ENCODE assay signal across 1 cellular context in the genomic region with DNA sequence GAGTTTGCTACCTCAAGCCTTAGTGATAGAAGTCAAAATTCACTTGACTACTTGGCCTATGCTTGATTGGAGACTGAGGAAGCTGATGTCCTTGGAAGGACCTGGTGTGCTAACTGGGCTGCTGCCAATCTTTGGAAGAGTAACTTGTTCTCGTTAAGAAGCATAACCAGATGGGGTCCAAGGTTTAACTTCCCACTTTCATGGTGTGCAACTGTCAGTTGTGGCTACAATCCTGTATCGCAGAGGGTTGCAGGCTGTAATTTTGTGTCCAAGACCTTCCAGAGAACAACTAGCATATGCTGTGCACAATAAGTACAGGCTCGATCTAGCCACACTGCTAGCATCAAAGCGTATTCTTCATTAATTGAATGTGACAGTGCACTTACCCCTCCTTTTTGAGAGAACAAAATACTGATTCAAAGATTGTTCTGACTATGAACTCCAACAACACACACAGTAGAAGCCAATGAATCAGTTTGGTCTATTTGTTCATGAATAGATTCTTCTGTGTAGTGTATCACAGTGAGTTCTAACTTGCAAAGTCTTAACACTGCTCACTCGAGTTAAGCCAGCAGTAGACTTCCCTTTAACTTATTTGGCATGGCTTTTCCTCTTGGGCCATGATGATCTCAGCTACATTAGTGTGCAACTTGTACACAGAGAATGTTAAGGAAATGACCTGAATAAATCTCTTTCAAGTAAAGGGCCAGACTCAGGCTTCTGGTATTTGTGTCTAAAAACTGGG.
TF ChIP-seq lines count a peak whose summit lies in the region.

No MANE protein-coding gene starts in this region.

TF ChIP-seq in GM23338, 12 proteins besides CTCF, POLR2A, EP300 and RAD21 (continued from another document):
- no peak for TF ChIP-seq ZNF331 (CRISPR knock-in tag; IDR thresholded peaks at IDR 0.05; ENCODE audit: low read depth)
- no peak for TF ChIP-seq ZNF114 (CRISPR knock-in tag; IDR thresholded peaks at IDR 0.05)
- TF ChIP-seq, protein P1, sequence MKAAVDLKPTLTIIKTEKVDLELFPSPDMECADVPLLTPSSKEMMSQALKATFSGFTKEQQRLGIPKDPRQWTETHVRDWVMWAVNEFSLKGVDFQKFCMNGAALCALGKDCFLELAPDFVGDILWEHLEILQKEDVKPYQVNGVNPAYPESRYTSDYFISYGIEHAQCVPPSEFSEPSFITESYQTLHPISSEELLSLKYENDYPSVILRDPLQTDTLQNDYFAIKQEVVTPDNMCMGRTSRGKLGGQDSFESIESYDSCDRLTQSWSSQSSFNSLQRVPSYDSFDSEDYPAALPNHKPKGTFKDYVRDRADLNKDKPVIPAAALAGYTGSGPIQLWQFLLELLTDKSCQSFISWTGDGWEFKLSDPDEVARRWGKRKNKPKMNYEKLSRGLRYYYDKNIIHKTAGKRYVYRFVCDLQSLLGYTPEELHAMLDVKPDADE (IDR thresholded peaks at IDR 0.05), result no peak
- TF ChIP-seq ZNF462 (CRISPR knock-in tag; IDR thresholded peaks at IDR 0.05), result no peak
TF ChIP-seq in GM23338: peak in this region for 0.
